18 cellular contexts compared by ENCODE assay signal in the genomic region with DNA sequence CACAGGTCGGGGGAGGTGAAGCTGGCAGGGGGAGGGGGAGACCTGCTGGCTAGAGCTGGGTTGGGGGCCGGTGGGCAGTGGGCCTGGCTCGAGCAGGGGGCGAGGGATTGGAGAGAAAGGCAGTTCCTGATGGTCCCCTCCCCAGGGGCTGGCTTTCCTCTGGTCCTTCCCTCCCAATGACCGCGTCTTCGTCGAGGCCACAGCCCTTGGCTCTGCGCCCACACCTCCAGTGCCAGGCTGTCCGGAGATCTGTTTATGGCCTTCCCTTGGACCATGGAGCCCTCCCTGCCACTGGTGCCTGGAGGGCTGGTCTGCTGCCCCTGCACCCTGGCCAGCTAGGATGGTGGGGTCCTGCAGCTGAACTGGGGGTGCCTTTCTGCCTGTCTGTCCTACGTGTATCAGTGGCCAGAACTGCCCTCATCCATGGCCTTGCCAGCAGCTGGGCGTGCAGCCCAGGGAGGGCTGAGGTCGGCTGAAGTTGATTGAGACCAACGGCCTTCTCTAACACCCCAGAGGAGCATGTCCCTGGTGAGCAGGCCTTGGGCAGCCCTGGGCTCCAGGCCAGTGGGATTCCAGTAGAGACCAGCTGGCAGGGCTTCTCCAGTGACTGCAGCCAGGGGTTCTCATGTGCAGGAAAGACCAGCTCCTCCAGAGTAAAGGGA. TPM values are rescaled to one million over a fixed set of nuclear protein-coding genes. Genes with fewer than 3 reads are reported as not detected.
DNase-seq lines count a peak whose midpoint lies in the region; ATAC-seq and TF ChIP-seq lines count a peak whose summit lies in the region.
"Had no signal": no experiment of that assay in that cellular context is flagged by ENCODE, and none has a peak within 500 bp of the region (broad histone marks: within the 10 kb centered on the region; RNA-seq: fewer than 3 reads in every experiment).

No MANE protein-coding gene starts in this region.

- H3K79me2 ChIP-seq in osteoblast (ENCODE audit: insufficient read depth, low read length), result peaks cover 78% of the 10 kb centered on the region

- no peak for ATAC-seq in T-helper 17 cell
- peak; percentile 78 for ATAC-seq in Right ventricle myocardium inferior
- no peak for ATAC-seq in HG02970 (IDR thresholded peaks at IDR 0.05; ENCODE audit: low FRiP score, unreplicated experiment)
- ATAC-seq: natural killer cell had no signal

- H3K4me3 ChIP-seq in osteoblast (ENCODE audit: insufficient read depth, low read length), result no peak overlapping the region
- H3K4me3 ChIP-seq: tibial nerve had no signal

- peak; percentile 37 for DNase-seq in AG08396 (ENCODE audit: low spot score)
- DNase-seq in T-helper 17 cell, result no peak
- peak; percentile 88 for DNase-seq in Right ventricle myocardium inferior (ENCODE audit: missing footprints)
- DNase-seq in osteoblast (ENCODE audit: insufficient read length, low spot score, missing footprints), result peak; percentile 83
- no peak for DNase-seq in inferior parietal cortex (ENCODE audit: extremely low spot score)
- DNase-seq in CD1c-positive myeloid dendritic cell (ENCODE audit: extremely low spot score), result no peak
- no peak for DNase-seq in NCI-H1694 treated with DMSO at 0.1 percent for 48 hours (lab: John Stamatoyannopoulos, UW)
- DNase-seq: activated CD4-positive, alpha-beta T cell treated with anti-CD3 and anti-CD28 coated beads, Interleukin-2, amount 10 ng/mL, durations not matched to agents 24 days and 14 days; DMS153; effector CD8-positive, alpha-beta T cell; natural killer cell; NCI-H1417; NCI-H524; small intestine; T-helper 2 cell had no signal

- H4K20me1 ChIP-seq in osteoblast (ENCODE audit: insufficient read depth, low read length), result peaks cover 60% of the 10 kb centered on the region

- H3K27ac Mint-ChIP-seq in T-helper 17 cell, result peak overlapping the region; percentile 71
- H3K27ac Mint-ChIP-seq: activated CD4-positive, alpha-beta T cell treated with anti-CD3 and anti-CD28 coated beads, Interleukin-2, amount 10 ng/mL, durations not matched to agents 24 days and 14 days; activated T-helper 1 cell treated with anti-CD3 and anti-CD28 coated beads, Interleukin-12 subunit alpha, Interleukin-12 subunit beta, Interleukin-2, Interleukin-4 antibody, amounts not matched to agents 30 ng/mL and 10 ng/mL and 1 ng/mL, durations not matched to agents 14 hours and 24 hours and 36 hours had no signal

- no peaks in the 10 kb centered on the region for H3K9me3 ChIP-seq in T-helper 17 cell (ENCODE audit: control insufficient read depth, low read length, poor library complexity, severe bottlenecking)
- H3K9me3 ChIP-seq in osteoblast (ENCODE audit: low read depth, low read length), result no peaks in the 10 kb centered on the region
- H3K9me3 ChIP-seq: tibial nerve had no signal

- H3K4me1 Mint-ChIP-seq in T-helper 17 cell, result peaks cover 30% of the 10 kb centered on the region

- peaks cover 23% of the 10 kb centered on the region for H3K36me3 ChIP-seq in osteoblast (ENCODE audit: insufficient read depth, low read length)

- intact Hi-C loops in Right ventricle myocardium inferior (cut with DNase I), result no loop called here

- peaks cover 7% of the 10 kb centered on the region for H3K4me1 ChIP-seq in osteoblast (ENCODE audit: insufficient read depth, low read length)

- H3K27me3 Mint-ChIP-seq in T-helper 17 cell, result no peaks in the 10 kb centered on the region
- H3K27me3 Mint-ChIP-seq: activated CD4-positive, alpha-beta T cell treated with anti-CD3 and anti-CD28 coated beads, Interleukin-2, amount 10 ng/mL, durations not matched to agents 24 days and 14 days had no signal

- no peak overlapping the region for H3K4me2 ChIP-seq in osteoblast (ENCODE audit: insufficient read depth, low read length)

- H3K4me3 Mint-ChIP-seq in T-helper 17 cell, result no peak overlapping the region
- H3K4me3 Mint-ChIP-seq: activated CD4-positive, alpha-beta T cell treated with anti-CD3 and anti-CD28 coated beads, Interleukin-2, amount 10 ng/mL, durations not matched to agents 24 days and 14 days; activated T-helper 1 cell treated with anti-CD3 and anti-CD28 coated beads, Interleukin-12 subunit alpha, Interleukin-12 subunit beta, Interleukin-2, Interleukin-4 antibody, amounts not matched to agents 30 ng/mL and 10 ng/mL and 1 ng/mL, durations not matched to agents 14 hours and 24 hours and 36 hours; natural killer cell had no signal

- H2AFZ ChIP-seq in osteoblast (ENCODE audit: low read length), result no peak overlapping the region

- H3K27me3 ChIP-seq in osteoblast (ENCODE audit: insufficient read depth, low read length), result no peaks in the 10 kb centered on the region
- H3K27me3 ChIP-seq: tibial nerve had no signal

- H3K36me3 Mint-ChIP-seq in T-helper 17 cell (ENCODE audit: low read depth), result peaks cover 2% of the 10 kb centered on the region
- H3K36me3 Mint-ChIP-seq: natural killer cell had no signal

- TF ChIP-seq CTCF in osteoblast (IDR thresholded peaks at IDR 0.05; ENCODE audit: extremely low read depth, low read depth, low read length), result no peak

- H3K27ac ChIP-seq in osteoblast (ENCODE audit: low read depth, low read length), result no peak overlapping the region

RNA-seq across cellular contexts. Expression of gene TANGO2, which starts 12.3 kb away (rescaled TPM):
- 10 to 100 TPM; 31.7 to 44.3 TPM for total RNA-seq in T-helper 17 cell
- total RNA-seq in Right ventricle myocardium inferior, result 54.6 TPM
- 41.8 and 43.8 TPM in 2 replicates for total RNA-seq in osteoblast

RNA-seq across cellular contexts. Expression of gene ARVCF, which starts 16.6 kb away (rescaled TPM):
- 1 to 10 TPM; 1.3 to 2.8 TPM for total RNA-seq in T-helper 17 cell
- 30.5 TPM for total RNA-seq in Right ventricle myocardium inferior
- total RNA-seq in osteoblast, result 19.7 and 27.1 TPM in 2 replicates

RNA-seq across cellular contexts. Expression of gene DGCR8, which starts 46.9 kb away (rescaled TPM):
- total RNA-seq in T-helper 17 cell, result 10 to 100 TPM; 32.0 to 37.9 TPM
- total RNA-seq in Right ventricle myocardium inferior, result 18.0 TPM
- 25.9 and 44.2 TPM in 2 replicates for total RNA-seq in osteoblast

Comparison
In these comparisons a context has a peak if more than half of its experiments do, and no peak if none do; other contexts are left out.
1. DNase-seq: peak in AG08396 (single experiment), Right ventricle myocardium inferior (single experiment) and osteoblast (single experiment); none in T-helper 17 cell (0 of 3), inferior parietal cortex (single experiment), CD1c-positive myeloid dendritic cell (single experiment) and NCI-H1694 treated with DMSO at 0.1 percent for 48 hours (single experiment).